Comparison of ENCODE assay signal across 19 cellular contexts in the genomic region with DNA sequence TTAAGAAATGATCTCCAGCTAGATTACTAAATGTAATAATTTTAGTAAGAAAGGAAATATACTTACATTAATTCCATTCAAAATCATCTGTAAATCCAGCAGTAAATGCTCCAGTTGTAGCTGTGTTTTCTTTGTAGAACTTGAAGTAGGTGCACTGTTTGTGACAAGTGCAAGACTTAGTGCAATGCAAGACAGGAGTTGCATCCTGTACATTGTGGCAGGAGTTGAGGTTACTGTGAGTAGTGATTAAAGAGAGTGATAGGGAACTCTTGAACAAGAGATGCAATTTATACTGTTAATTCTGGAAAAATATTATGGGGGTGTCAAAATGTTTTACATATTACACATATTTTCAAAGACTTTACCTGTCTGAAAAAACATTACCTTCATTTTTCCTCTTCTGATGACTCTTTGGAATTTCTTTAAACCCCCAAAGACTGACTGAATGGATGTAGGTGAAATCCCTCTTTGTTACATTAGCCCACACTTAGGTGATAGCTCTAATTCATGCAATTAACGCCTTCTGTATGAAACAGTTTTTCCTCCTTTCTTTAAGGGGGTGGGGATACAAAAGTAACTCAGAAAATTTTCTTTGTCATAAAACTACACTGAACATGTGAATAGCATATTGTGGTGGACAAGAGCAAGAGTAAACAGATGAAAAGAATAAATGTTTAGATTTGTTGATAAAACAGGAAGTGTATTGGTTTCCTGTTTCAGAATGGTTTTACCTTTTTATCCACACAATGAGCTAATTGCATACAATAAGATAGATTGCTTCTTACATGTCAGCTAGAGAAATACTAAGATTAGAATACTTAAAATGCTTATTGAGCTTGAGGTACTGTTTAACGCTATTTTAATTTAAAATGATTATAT. TPM values are rescaled to one million over a fixed set of nuclear protein-coding genes. Genes with fewer than 3 reads are reported as not detected.
A peak's percentile ranks its signal among the peaks of the same experiment; 100 is the strongest.
DNase-seq lines count a peak whose midpoint lies in the region; ATAC-seq, FAIRE-seq and TF ChIP-seq lines count a peak whose summit lies in the region.
"Had no signal": no experiment of that assay in that cellular context is flagged by ENCODE, and none has a peak within 500 bp of the region (broad histone marks: within the 10 kb centered on the region; RNA-seq: fewer than 3 reads in every experiment).

IL2 (minus strand) TSS at position 498 of the 879 bp plus-strand sequence; CDS start at position 213, 285 bp downstream.

- H3K9me3 Mint-ChIP-seq in activated CD4-positive, alpha-beta T cell treated with anti-CD3 and anti-CD28 coated beads, Interleukin-2, amount 10 ng/mL, durations not matched to agents 7 days and 5 days: peaks cover 2% of the 10 kb centered on the region
- no peaks in the 10 kb centered on the region for H3K9me3 Mint-ChIP-seq in T-helper 2 cell treated with Interferon-gamma antibody and Interleukin-4, amounts not matched to agents 5 μg/mL and 100 μg/mL, for 36 hours
- H3K9me3 Mint-ChIP-seq: immature natural killer cell had no signal

- peak; percentile 59 for ATAC-seq in mucosa of descending colon
- ATAC-seq: gastroesophageal sphincter had no signal

- H3K36me3 ChIP-seq in mucosa of descending colon (ENCODE audit: low read depth) (no peaks in the 10 kb centered on the region), brain microvascular endothelial cell (replicated peaks) (no peaks in the 10 kb centered on the region)
- H3K36me3 ChIP-seq: gastroesophageal sphincter, thyroid gland had no signal

- POLR2A ChIA-PET in activated CD4-positive, alpha-beta T cell treated with anti-CD3 and anti-CD28 coated beads, Interleukin-2, amount 10 ng/mL, durations not matched to agents 7 days and 5 days (lab: Charles Lee): no interaction called here

- CTCF ChIA-PET in activated CD4-positive, alpha-beta T cell treated with anti-CD3 and anti-CD28 coated beads, Interleukin-2, amount 10 ng/mL, durations not matched to agents 7 days and 5 days (lab: Charles Lee): interaction anchor here (1.2 to 1.3 kb wide), 2 partner anchors 10 to 176 kb away, joined by 3 read pairs; no protein-coding TSS in a partner anchor

- H3K4me3 ChIP-seq in Jurkat, Clone E6-1 (ENCODE audit: low read length): no peak within 1 kb of the TSS
- no peak within 1 kb of the TSS for H3K4me3 ChIP-seq in mucosa of descending colon
- no peak within 1 kb of the TSS for H3K4me3 ChIP-seq in brain microvascular endothelial cell (ENCODE audit: low read depth, low read length)
- H3K4me3 ChIP-seq: gastroesophageal sphincter, lung, thyroid gland had no signal

- H3K27me3 ChIP-seq in brain microvascular endothelial cell (replicated peaks): no peaks in the 10 kb centered on the region
- H3K27me3 ChIP-seq: gastroesophageal sphincter, thyroid gland had no signal

- H3K27me3 Mint-ChIP-seq in activated CD4-positive, alpha-beta T cell treated with anti-CD3 and anti-CD28 coated beads, Interleukin-2, amount 10 ng/mL, durations not matched to agents 7 days and 5 days: no peaks in the 10 kb centered on the region
- no peaks in the 10 kb centered on the region for H3K27me3 Mint-ChIP-seq in T-helper 2 cell treated with Interferon-gamma antibody and Interleukin-4, amounts not matched to agents 5 μg/mL and 100 μg/mL, for 36 hours (ENCODE audit: low read depth)

- H3K36me3 Mint-ChIP-seq in activated CD4-positive, alpha-beta T cell treated with anti-CD3 and anti-CD28 coated beads, Interleukin-2, amount 10 ng/mL, durations not matched to agents 7 days and 5 days (ENCODE audit: low read depth): peaks cover 2% of the 10 kb centered on the region
- H3K36me3 Mint-ChIP-seq in T-helper 2 cell treated with Interferon-gamma antibody and Interleukin-4, amounts not matched to agents 5 μg/mL and 100 μg/mL, for 36 hours (ENCODE audit: low read depth): peaks cover 3% of the 10 kb centered on the region
- H3K36me3 Mint-ChIP-seq: immature natural killer cell had no signal

- in situ Hi-C loops in brain microvascular endothelial cell (cut with HindIII; ENCODE audit: low pct_ligation_motif_present, low sequenced_read_pairs): no loop called here

- intact Hi-C loops in mucosa of descending colon (cut with DNase I, micrococcal nuclease): no loop called here

- H3K4me1 Mint-ChIP-seq in activated CD4-positive, alpha-beta T cell treated with anti-CD3 and anti-CD28 coated beads, Interleukin-2, amount 10 ng/mL, durations not matched to agents 7 days and 5 days: peaks cover 61% of the 10 kb centered on the region
- peaks cover 43% of the 10 kb centered on the region for H3K4me1 Mint-ChIP-seq in T-helper 2 cell treated with Interferon-gamma antibody and Interleukin-4, amounts not matched to agents 5 μg/mL and 100 μg/mL, for 36 hours (ENCODE audit: low read depth)

- H3K27ac Mint-ChIP-seq in activated CD4-positive, alpha-beta T cell treated with anti-CD3 and anti-CD28 coated beads, Interleukin-2, amount 10 ng/mL, durations not matched to agents 7 days and 5 days: peak within 1 kb of the TSS; percentile 87
- peak within 1 kb of the TSS; percentile 56 for H3K27ac Mint-ChIP-seq in T-helper 2 cell treated with Interferon-gamma antibody and Interleukin-4, amounts not matched to agents 5 μg/mL and 100 μg/mL, for 36 hours

- H3K4me3 Mint-ChIP-seq in activated CD4-positive, alpha-beta T cell treated with anti-CD3 and anti-CD28 coated beads, Interleukin-2, amount 10 ng/mL, durations not matched to agents 7 days and 5 days: peak within 1 kb of the TSS; percentile 74
- H3K4me3 Mint-ChIP-seq in T-helper 2 cell treated with Interferon-gamma antibody and Interleukin-4, amounts not matched to agents 5 μg/mL and 100 μg/mL, for 36 hours: peak within 1 kb of the TSS; percentile 57

- H3K9me3 ChIP-seq in mucosa of descending colon: no peaks in the 10 kb centered on the region
- H3K9me3 ChIP-seq: gastroesophageal sphincter, thyroid gland had no signal

- H3K4me1 ChIP-seq in mucosa of descending colon (ENCODE audit: low read depth): no peaks in the 10 kb centered on the region
- H3K4me1 ChIP-seq: gastroesophageal sphincter, thyroid gland had no signal

- no peak for FAIRE-seq in HTR-8/SVneo (lab: Jason Lieb, UNC)
- FAIRE-seq: endothelial cell of umbilical vein, GM19239 had no signal

- TF ChIP-seq CTCF in mucosa of descending colon (IDR thresholded peaks at IDR 0.05): no peak
- no peak for TF ChIP-seq CTCF in brain microvascular endothelial cell (IDR thresholded peaks at IDR 0.05; ENCODE audit: low read depth, low read length, missing control alignments)

- DNase-seq in activated CD4-positive, alpha-beta T cell treated with anti-CD3 and anti-CD28 coated beads, Interleukin-2, amount 10 ng/mL, durations not matched to agents 7 days and 5 days: peak; percentile 46
- no peak for DNase-seq in activated CD4-positive, alpha-beta T cell treated with anti-CD3 and anti-CD28 coated beads, Interleukin-2, amount 50 U/mL, for 48 hours
- peak; percentile 60 for DNase-seq in Jurkat, Clone E6-1 (ENCODE audit: low read depth, low spot score)
- no peak for DNase-seq in T-helper 2 cell treated with Interferon-gamma antibody and Interleukin-4, amounts not matched to agents 5 μg/mL and 100 μg/mL, for 36 hours (ENCODE audit: low spot score)
- DNase-seq in mucosa of descending colon (no peak), brain microvascular endothelial cell (no peak), putamen (ENCODE audit: low spot score) (no peak), HTR-8/SVneo (ENCODE audit: insufficient read length, low spot score) (no peak)
- DNase-seq: immature natural killer cell, NCI-H187 treated with DMSO at 0.1 percent for 48 hours, NCI-H526 treated with DMSO at 0.1 percent for 48 hours, thyroid gland had no signal

- no peak within 1 kb of the TSS for H3K27ac ChIP-seq in brain microvascular endothelial cell
- H3K27ac ChIP-seq: gastroesophageal sphincter, RWPE1, thyroid gland had no signal

RNA-seq across cellular contexts. Expression of gene IL2, which starts in this region (rescaled TPM):
- total RNA-seq in activated CD4-positive, alpha-beta T cell treated with anti-CD3 and anti-CD28 coated beads, Interleukin-2, amount 10 ng/mL, durations not matched to agents 7 days and 5 days: 1 to 10 TPM in 1 of 2 experiments, under 1 TPM in 1; 0.84 to 1.6 TPM
- polyA plus RNA-seq in Jurkat, Clone E6-1 (2012; ENCODE audit: insufficient read depth, insufficient read length): not detected
- total RNA-seq in mucosa of descending colon: not detected
- total RNA-seq: endothelial cell of umbilical vein, gastroesophageal sphincter, pulmonary artery endothelial cell, thyroid gland had no signal
- polyA plus RNA-seq: endothelial cell of umbilical vein, lung, neural cell had no signal

Comparison
In these comparisons a context has a peak if more than half of its experiments do, and no peak if none do; other contexts are left out.
1. DNase-seq: peak in activated CD4-positive, alpha-beta T cell treated with anti-CD3 and anti-CD28 coated beads, Interleukin-2, amount 10 ng/mL, durations not matched to agents 7 days and 5 days (single experiment) and Jurkat, Clone E6-1 (single experiment); none in activated CD4-positive, alpha-beta T cell treated with anti-CD3 and anti-CD28 coated beads, Interleukin-2, amount 50 U/mL, for 48 hours (0 of 2), T-helper 2 cell treated with Interferon-gamma antibody and Interleukin-4, amounts not matched to agents 5 μg/mL and 100 μg/mL, for 36 hours (single experiment), mucosa of descending colon (0 of 3), brain microvascular endothelial cell (single experiment), putamen (single experiment) and HTR-8/SVneo (single experiment).
2. Peak in ATAC-seq in mucosa of descending colon; RNA of the gene not detected or under 1 TPM.